In the genomic region with DNA sequence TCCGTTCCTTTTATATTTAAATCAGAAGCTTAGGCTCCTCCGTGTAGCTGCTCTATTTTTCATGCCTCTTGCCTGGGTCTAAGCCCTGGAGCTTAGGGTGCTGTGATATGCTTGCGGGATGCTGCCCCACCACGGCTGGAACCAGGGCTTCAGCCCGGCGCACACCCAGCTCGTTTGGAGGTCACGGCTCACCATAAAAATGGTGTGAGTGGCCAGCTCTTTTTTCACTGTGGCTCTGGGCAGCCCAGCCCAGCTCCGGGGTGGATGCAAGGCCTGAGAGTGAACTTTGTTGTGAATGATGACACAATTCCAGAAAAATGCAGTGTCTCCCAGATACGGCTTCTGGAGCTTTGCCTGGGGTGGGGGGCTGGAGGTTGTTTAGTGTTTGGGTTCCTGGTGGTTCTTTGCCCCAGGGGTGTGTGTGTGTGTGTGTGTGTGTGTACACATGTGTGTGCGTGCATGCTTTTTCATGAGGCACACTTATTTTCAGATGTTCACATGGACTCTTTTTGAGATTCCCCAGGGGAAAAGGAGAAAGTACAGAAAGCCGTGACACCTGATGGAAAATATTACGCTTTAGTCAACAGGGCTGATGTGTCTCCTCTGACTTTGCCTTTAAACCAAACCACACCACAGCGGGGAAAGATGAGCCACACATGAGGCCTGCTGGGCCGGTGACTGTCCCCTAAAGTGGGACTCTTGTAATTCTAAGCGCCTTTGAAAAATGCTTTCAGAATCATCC, we compare ENCODE assay signal across 9 cellular contexts. TPM values are rescaled to one million over a fixed set of nuclear protein-coding genes. Genes with fewer than 3 reads are reported as not detected.
DNase-seq lines count a peak whose midpoint lies in the region; ATAC-seq and TF ChIP-seq lines count a peak whose summit lies in the region.
"Had no signal": no experiment of that assay in that cellular context is flagged by ENCODE, and none has a peak within 500 bp of the region (broad histone marks: within the 10 kb centered on the region; RNA-seq: fewer than 3 reads in every experiment).

No MANE protein-coding gene starts in this region.

- H3K4me3 ChIP-seq in epithelial cell of esophagus (ENCODE audit: low read length): no peak overlapping the region
- no peak overlapping the region for H3K4me3 ChIP-seq in thyroid gland (replicated peaks in 1 of 3)

- CTCF ChIA-PET in WTC11 (lab: Charles Lee): interaction anchor here (0.8 to 2.6 kb wide), 7 partner anchors 10 to 565 kb away, joined by 3 to 15 read pairs (median 3); no protein-coding TSS in a partner anchor

- DNase-seq in WTC11 (ENCODE audit: low spot score) (peak; percentile 20), epithelial cell of esophagus (ENCODE audit: low read depth) (peak; percentile 74), thyroid gland (peak in 1 of 2 donors; percentile 21), DMS153 (lab: John Stamatoyannopoulos, UW) (no peak), NAMALWA (ENCODE audit: low spot score) (no peak)
- no peak for DNase-seq in naive thymus-derived CD8-positive, alpha-beta T cell

- H3K27me3 Mint-ChIP-seq in WTC11 (ENCODE audit: low read depth): peaks cover 37% of the 10 kb centered on the region
- H3K27me3 Mint-ChIP-seq in naive thymus-derived CD8-positive, alpha-beta T cell: no peaks in the 10 kb centered on the region

- TF ChIP-seq CTCF in WTC11 (IDR thresholded peaks at IDR 0.05) (no peak), epithelial cell of esophagus (IDR thresholded peaks at IDR 0.05; ENCODE audit: insufficient read depth, low read depth, low read length, missing control alignments) (no peak), thyroid gland (IDR thresholded peaks at IDR 0.05) (no peak)

- no peaks in the 10 kb centered on the region for H3K36me3 Mint-ChIP-seq in WTC11
- H3K36me3 Mint-ChIP-seq in naive thymus-derived CD8-positive, alpha-beta T cell: peaks cover 3 to 6% (median 5%) of the 10 kb centered on the region in 3 donors

- POLR2A ChIA-PET in WTC11 (lab: Charles Lee): no interaction called here
- POLR2A ChIA-PET in naive thymus-derived CD8-positive, alpha-beta T cell (lab: Charles Lee): interaction anchor here (0.7 kb wide), 1 partner anchor 150 kb away, joined by 4 read pairs; no protein-coding TSS in a partner anchor

- 70 to 83% methylated on average over 15 to 16 of the region's 16 CpGs for WGBS in thyroid gland, 2 donors

- no peak overlapping the region for H3K4me3 Mint-ChIP-seq in WTC11
- no peak overlapping the region for H3K4me3 Mint-ChIP-seq in naive thymus-derived CD8-positive, alpha-beta T cell

- TF ChIP-seq POLR2A in thyroid gland (IDR thresholded peaks at IDR 0.05): no peak

- intact Hi-C loops in thyroid gland (cut with DNase I): no loop called here

- peak; percentile 68 for ATAC-seq in GM18511 (IDR thresholded peaks at IDR 0.05; ENCODE audit: unreplicated experiment)
- ATAC-seq in WTC11: peak; percentile 72
- ATAC-seq in naive thymus-derived CD8-positive, alpha-beta T cell: no peak
- ATAC-seq in GM18868 (IDR thresholded peaks at IDR 0.05; ENCODE audit: unreplicated experiment): no peak

- peak overlapping the region; percentile 41 to 80 (median 61) for H3K27ac ChIP-seq in thyroid gland
- H3K27ac ChIP-seq: KMS-11 had no signal

- no peak overlapping the region for H3K27ac Mint-ChIP-seq in WTC11
- H3K27ac Mint-ChIP-seq in naive thymus-derived CD8-positive, alpha-beta T cell: peak overlapping the region in 8 of 10 donors; percentile 40 to 88 (median 71)

- no peaks in the 10 kb centered on the region for H3K27me3 ChIP-seq in thyroid gland

- H3K36me3 ChIP-seq in thyroid gland: no peaks in the 10 kb centered on the region

- H3K4me1 Mint-ChIP-seq in WTC11: peaks cover 41% of the 10 kb centered on the region
- peaks cover 4 to 30% (median 18%) of the 10 kb centered on the region in 4 donors for H3K4me1 Mint-ChIP-seq in naive thymus-derived CD8-positive, alpha-beta T cell

- H3K4me1 ChIP-seq in thyroid gland: peaks cover 9 to 50% of the 10 kb centered on the region in 2 donors

- H3K9me3 Mint-ChIP-seq in WTC11: peaks cover 7% of the 10 kb centered on the region
- no peaks in the 10 kb centered on the region for H3K9me3 Mint-ChIP-seq in naive thymus-derived CD8-positive, alpha-beta T cell

- no peaks in the 10 kb centered on the region for H3K9me3 ChIP-seq in thyroid gland

TF ChIP-seq in WTC11, 78 proteins besides CTCF, POLR2A, EP300 and RAD21:
- TF ChIP-seq SOX15 (CRISPR knock-in tag; IDR thresholded peaks at IDR 0.05): no peak
- TF ChIP-seq GABPB1 (CRISPR knock-in tag; IDR thresholded peaks at IDR 0.05): peak; percentile 80
- TF ChIP-seq TEAD1 (CRISPR knock-in tag; IDR thresholded peaks at IDR 0.05): no peak
- TF ChIP-seq, protein P1, sequence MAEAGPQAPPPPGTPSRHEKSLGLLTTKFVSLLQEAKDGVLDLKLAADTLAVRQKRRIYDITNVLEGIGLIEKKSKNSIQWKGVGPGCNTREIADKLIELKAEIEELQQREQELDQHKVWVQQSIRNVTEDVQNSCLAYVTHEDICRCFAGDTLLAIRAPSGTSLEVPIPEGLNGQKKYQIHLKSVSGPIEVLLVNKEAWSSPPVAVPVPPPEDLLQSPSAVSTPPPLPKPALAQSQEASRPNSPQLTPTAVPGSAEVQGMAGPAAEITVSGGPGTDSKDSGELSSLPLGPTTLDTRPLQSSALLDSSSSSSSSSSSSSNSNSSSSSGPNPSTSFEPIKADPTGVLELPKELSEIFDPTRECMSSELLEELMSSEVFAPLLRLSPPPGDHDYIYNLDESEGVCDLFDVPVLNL (CRISPR knock-in tag; IDR thresholded peaks at IDR 0.05; ENCODE audit: borderline replicate concordance, low read depth): no peak

RNA-seq across cellular contexts. Expression of a gene that starts 46.2 kb away (rescaled TPM):
- total RNA-seq in WTC11 (2021) (1.9 to 2.3 TPM (median 2.2 TPM) in 3 replicates), thyroid gland (10 to 100 TPM in 3 of 4 donors, 1 to 10 TPM in 1; 9.2 to 27.3 (median 15.0) TPM)
- total RNA-seq in naive thymus-derived CD8-positive, alpha-beta T cell: 10 to 100 TPM; 22.6 to 23.2 TPM
- 10 to 100 TPM in 2 of 3 donors, 1 to 10 TPM in 1; 4.4 to 11.0 (median 10.0) TPM for polyA plus RNA-seq in naive thymus-derived CD8-positive, alpha-beta T cell

Comparison
In these comparisons a context has a peak if more than half of its experiments do, and no peak if none do; other contexts are left out.
1. ATAC-seq: peak in GM18511 (single experiment) and WTC11 (single experiment); none in naive thymus-derived CD8-positive, alpha-beta T cell (0 of 2) and GM18868 (single experiment).
2. DNase-seq: peak in WTC11 (single experiment) and epithelial cell of esophagus (single experiment); none in naive thymus-derived CD8-positive, alpha-beta T cell (0 of 10), DMS153 (single experiment) and NAMALWA (single experiment).